In genomic region chr2:42359894-42360483, GRCh38 we compare ENCODE assay signal across 7 cellular contexts. TPM values are rescaled to one million over a fixed set of nuclear protein-coding genes. Genes with fewer than 3 reads are reported as not detected.
DNase-seq lines count a peak whose midpoint lies in the region; ATAC-seq, FAIRE-seq and TF ChIP-seq lines count a peak whose summit lies in the region.

No MANE protein-coding gene starts in this region.

- H3K27me3 ChIP-seq in bronchial epithelial cell (ENCODE audit: control insufficient read depth, insufficient read depth, low read length) = no peaks in the 10 kb centered on the region

- H3K36me3 Mint-ChIP-seq in mesothelial cell of epicardium = no peaks in the 10 kb centered on the region

- no peaks in the 10 kb centered on the region for H3K27me3 Mint-ChIP-seq in mesothelial cell of epicardium (ENCODE audit: low read depth)

- TF ChIP-seq CTCF in bronchial epithelial cell (IDR thresholded peaks at IDR 0.05; ENCODE audit: insufficient read depth, low read length, severe bottlenecking) (no peak), mesothelial cell of epicardium (IDR thresholded peaks at IDR 0.05; ENCODE audit: unreplicated experiment) (no peak)

- no peaks in the 10 kb centered on the region for H3K9me3 Mint-ChIP-seq in mesothelial cell of epicardium

- H3K4me3 ChIP-seq in bronchial epithelial cell (ENCODE audit: low read depth, low read length) = peak overlapping the region; percentile 98

- peaks cover 28% of the 10 kb centered on the region for H3K4me1 Mint-ChIP-seq in mesothelial cell of epicardium

- peak overlapping the region; percentile 99 for H3K27ac Mint-ChIP-seq in mesothelial cell of epicardium

- ATAC-seq in HG03045 (IDR thresholded peaks at IDR 0.05; ENCODE audit: unreplicated experiment) = no peak

- H3K4me3 Mint-ChIP-seq in mesothelial cell of epicardium = peak overlapping the region; percentile 94

- H3K36me3 ChIP-seq in bronchial epithelial cell (ENCODE audit: control insufficient read depth, insufficient read depth, low read length) = no peaks in the 10 kb centered on the region

- peak; percentile 39 for FAIRE-seq in GM18507 (lab: Jason Lieb, UNC)
- no peak for FAIRE-seq in bronchial epithelial cell (lab: Jason Lieb, UNC)
- FAIRE-seq in frontal cortex (lab: Jason Lieb, UNC) = no peak

- DNase-seq in GM18507 (ENCODE audit: extremely low spot score, insufficient read length, low read depth) = no peak
- DNase-seq in NOMO-1 treated with dmso at 0.1 percent for 144 hours (lab: John Stamatoyannopoulos, UW; ENCODE audit: unreplicated experiment) = peak; percentile 50
- DNase-seq in bronchial epithelial cell (ENCODE audit: low read depth) = peak; percentile 36
- DNase-seq in mesothelial cell of epicardium (ENCODE audit: low spot score in 2 of 2, unreplicated experiment in 2 of 2) = no peak
- no peak for DNase-seq in frontal cortex (ENCODE audit: low spot score in 2 of 2)
- no peak for DNase-seq in NCI-H1436 treated with DMSO at 0.1 percent for 48 hours (lab: John Stamatoyannopoulos, UW)

RNA-seq across cellular contexts. Expression of gene COX7A2L, which starts 1.0 kb away (rescaled TPM):
- total RNA-seq in bronchial epithelial cell (318 and 445 TPM in 2 replicates), mesothelial cell of epicardium (82.5 to 85.1 TPM (median 83.0 TPM) in 3 replicates), frontal cortex (198 TPM)

Comparison
In these comparisons a context has a peak if more than half of its experiments do, and no peak if none do; other contexts are left out.
1. DNase-seq: peak in NOMO-1 treated with dmso at 0.1 percent for 144 hours (single experiment) and bronchial epithelial cell (single experiment); none in GM18507 (single experiment), mesothelial cell of epicardium (0 of 2), frontal cortex (0 of 2) and NCI-H1436 treated with DMSO at 0.1 percent for 48 hours (single experiment).